8 cellular contexts compared by ENCODE assay signal in genomic region chr17:66165537-66166123, GRCh38. TPM values are rescaled to one million over a fixed set of nuclear protein-coding genes. Genes with fewer than 3 reads are reported as not detected.
DNase-seq lines count a peak whose midpoint lies in the region; ATAC-seq and TF ChIP-seq lines count a peak whose summit lies in the region.

No MANE protein-coding gene starts in this region.

- no peaks in the 10 kb centered on the region for H3K9me3 ChIP-seq in thyroid gland

- DNase-seq in AG09309 (ENCODE audit: low read depth) (peak; percentile 35), GM12864 (ENCODE audit: low read depth) (peak; percentile 8), NCI-H2029 (lab: John Stamatoyannopoulos, UW) (peak; percentile 12), amniotic epithelial cell (ENCODE audit: low read depth) (peak; percentile 61), iPS-NIHi7 (ENCODE audit: extremely low spot score) (peak; percentile 62), thyroid gland (no peak)

- TF ChIP-seq POLR2A in thyroid gland (IDR thresholded peaks at IDR 0.05): no peak

- H3K4me3 ChIP-seq in AG09309 (ENCODE audit: control insufficient read depth, low read depth, low read length) (no peak overlapping the region), GM12864 (ENCODE audit: low read depth, low read length) (no peak overlapping the region), thyroid gland (replicated peaks in 1 of 3) (no peak overlapping the region)

- H3K27me3 ChIP-seq in thyroid gland: no peaks in the 10 kb centered on the region

- H3K27ac ChIP-seq in thyroid gland: no peak overlapping the region

- intact Hi-C loops in thyroid gland (cut with DNase I): no loop called here

- peak; percentile 49 for TF ChIP-seq CTCF in AG09309 (IDR thresholded peaks at IDR 0.05; ENCODE audit: control insufficient read depth, insufficient read depth, low read depth, low read length, missing control alignments)
- peak; percentile 47 for TF ChIP-seq CTCF in GM12864 (IDR thresholded peaks at IDR 0.05; ENCODE audit: low read depth, low read length, missing control alignments)
- peak; percentile 36 to 81 (median 58) for TF ChIP-seq CTCF in thyroid gland (IDR thresholded peaks at IDR 0.05)

- ATAC-seq in GM19351 (IDR thresholded peaks at IDR 0.05; ENCODE audit: unreplicated experiment) (no peak), HG03571 (IDR thresholded peaks at IDR 0.05; ENCODE audit: unreplicated experiment) (no peak)

- H3K36me3 ChIP-seq in thyroid gland: no peaks in the 10 kb centered on the region

- no peaks in the 10 kb centered on the region for H3K4me1 ChIP-seq in thyroid gland

RNA-seq across cellular contexts. Expression of gene CEP112, which starts 26.3 kb away (rescaled TPM):
- 10 to 100 TPM; 14.6 to 21.2 (median 20.2) TPM for total RNA-seq in thyroid gland

Comparison
In these comparisons a context has a peak if more than half of its experiments do, and no peak if none do; other contexts are left out.
1. DNase-seq: peak in AG09309 (single experiment), GM12864 (single experiment), NCI-H2029 (single experiment), amniotic epithelial cell (single experiment) and iPS-NIHi7 (single experiment); none in thyroid gland (0 of 2).
2. Peak in every context shown above with its lines, with median percentiles within 50 percentile points of each other: CTCF ChIP-seq.